Comparison of ENCODE assay signal across 8 cellular contexts in the genomic region with DNA sequence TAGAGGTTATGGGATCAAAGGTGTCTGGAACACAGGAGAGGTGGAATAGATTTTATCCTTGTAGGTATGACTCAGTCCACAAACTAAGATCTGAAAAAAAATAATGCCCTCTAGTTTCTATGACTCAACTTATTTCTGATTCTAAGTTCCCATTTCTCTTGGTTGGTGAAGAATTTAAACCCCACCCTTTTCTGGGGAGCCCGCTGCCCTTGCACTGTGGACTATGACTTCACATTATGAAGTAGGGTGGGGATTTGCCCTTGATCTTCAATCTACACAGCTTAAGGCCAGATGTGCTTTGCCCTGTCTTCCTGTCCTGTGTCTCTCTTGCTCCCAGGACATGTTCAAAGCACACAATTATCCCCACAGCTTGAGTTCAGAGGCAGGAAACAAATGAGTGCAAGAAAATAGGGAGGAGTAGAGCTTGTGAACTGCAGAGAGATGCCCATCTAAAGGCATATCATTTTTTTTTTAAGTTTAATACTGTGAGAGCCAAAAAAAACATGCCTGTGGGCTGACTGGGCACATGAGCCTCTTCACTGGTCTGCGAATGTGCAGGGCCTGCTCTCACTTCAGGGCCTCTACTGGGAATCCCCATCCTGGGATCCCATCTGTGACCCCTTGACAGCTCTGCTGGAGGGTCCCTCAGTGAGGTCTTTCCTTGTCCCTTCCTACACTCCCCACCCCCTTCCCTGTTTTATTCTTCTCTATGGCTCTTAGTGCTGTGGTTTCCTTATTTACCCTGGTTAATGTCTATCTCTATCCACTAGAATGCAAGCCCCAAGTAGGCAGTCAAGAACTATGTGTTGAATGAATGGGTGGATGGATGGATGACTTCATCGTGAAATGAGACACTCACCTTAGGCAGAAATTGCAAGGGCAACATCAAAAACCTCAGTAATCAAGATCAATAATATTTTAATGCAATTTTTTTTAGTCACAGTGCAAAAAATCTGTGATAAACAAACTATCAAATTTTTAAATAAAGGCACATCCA.
DNase-seq lines count a peak whose midpoint lies in the region; ATAC-seq and TF ChIP-seq lines count a peak whose summit lies in the region.

No MANE protein-coding gene starts in this region.

- H3K9me3 ChIP-seq in lower lobe of right lung = no peaks in the 10 kb centered on the region

- in situ Hi-C loops in KBM-7 (cut with MboI; ENCODE audit: low pct_unique_long_range_greater_than_20kb, low sequenced_read_pairs) = no loop called here

- peak overlapping the region; percentile 49 for H3K27ac ChIP-seq in lower lobe of right lung

- H3K4me1 Mint-ChIP-seq in activated T-helper 2 cell treated with anti-CD3 and anti-CD28 coated beads, Interferon-gamma antibody, Interleukin-2, Interleukin-4, amounts not matched to agents 10 μg/mL and 5 μg/mL and 100 μg/mL, durations not matched to agents 14 hours and 24 hours and 36 hours (ENCODE audit: low read depth) = peaks cover 75% of the 10 kb centered on the region

- TF ChIP-seq CTCF in lower lobe of right lung (IDR thresholded peaks at IDR 0.05) = no peak

- ATAC-seq in GM19395 (IDR thresholded peaks at IDR 0.05; ENCODE audit: unreplicated experiment) (peak; percentile 40), lower lobe of right lung (peak; percentile 60 to 64)

- H3K9me3 Mint-ChIP-seq in activated T-helper 2 cell treated with anti-CD3 and anti-CD28 coated beads, Interferon-gamma antibody, Interleukin-2, Interleukin-4, amounts not matched to agents 10 μg/mL and 5 μg/mL and 100 μg/mL, durations not matched to agents 14 hours and 24 hours and 36 hours = peaks cover 10% of the 10 kb centered on the region

- H3K36me3 Mint-ChIP-seq in activated T-helper 2 cell treated with anti-CD3 and anti-CD28 coated beads, Interferon-gamma antibody, Interleukin-2, Interleukin-4, amounts not matched to agents 10 μg/mL and 5 μg/mL and 100 μg/mL, durations not matched to agents 14 hours and 24 hours and 36 hours (ENCODE audit: low read depth) = peaks cover 38% of the 10 kb centered on the region

- H3K27ac Mint-ChIP-seq in activated T-helper 2 cell treated with anti-CD3 and anti-CD28 coated beads, Interferon-gamma antibody, Interleukin-2, Interleukin-4, amounts not matched to agents 10 μg/mL and 5 μg/mL and 100 μg/mL, durations not matched to agents 14 hours and 24 hours and 36 hours = peak overlapping the region; percentile 96

- no peaks in the 10 kb centered on the region for H3K27me3 Mint-ChIP-seq in activated T-helper 2 cell treated with anti-CD3 and anti-CD28 coated beads, Interferon-gamma antibody, Interleukin-2, Interleukin-4, amounts not matched to agents 10 μg/mL and 5 μg/mL and 100 μg/mL, durations not matched to agents 14 hours and 24 hours and 36 hours (ENCODE audit: low read depth)

- peaks cover 25% of the 10 kb centered on the region for H3K4me1 ChIP-seq in lower lobe of right lung

- H3K4me3 ChIP-seq in lower lobe of right lung = no peak overlapping the region

- H3K27me3 ChIP-seq in lower lobe of right lung (ENCODE audit: low read depth) = no peaks in the 10 kb centered on the region

- no peaks in the 10 kb centered on the region for H3K36me3 ChIP-seq in lower lobe of right lung

- DNase-seq in AG08395 (ENCODE audit: low spot score) = peak; percentile 77
- DNase-seq in KBM-7 = peak; percentile 51
- DNase-seq in activated T-helper 2 cell treated with anti-CD3 and anti-CD28 coated beads, Interferon-gamma antibody, Interleukin-2, Interleukin-4, amounts not matched to agents 10 μg/mL and 5 μg/mL and 100 μg/mL, durations not matched to agents 14 hours and 24 hours and 36 hours (ENCODE audit: low spot score) = no peak
- no peak for DNase-seq in lower lobe of right lung
- DNase-seq in NCI-H2196 (lab: John Stamatoyannopoulos, UW; ENCODE audit: unreplicated experiment) = no peak
- DNase-seq in NCI-H1092 treated with DMSO at 0.1 percent for 48 hours (lab: John Stamatoyannopoulos, UW) = no peak
- DNase-seq in activated gamma-delta T cell treated with Interleukin-2 at 50 U/mL for 16 hours = no peak

- intact Hi-C loops in activated T-helper 2 cell treated with anti-CD3 and anti-CD28 coated beads, Interferon-gamma antibody, Interleukin-2, Interleukin-4, amounts not matched to agents 10 μg/mL and 5 μg/mL and 100 μg/mL, durations not matched to agents 14 hours and 24 hours and 36 hours (cut with micrococcal nuclease) = loop anchor here (1.0 to 10.0 kb wide), 7 partner anchors 47 to 1153 kb away; a partner anchor contains a TSS
- intact Hi-C loops in lower lobe of right lung (cut with DNase I) = no loop called here

- H3K4me3 Mint-ChIP-seq in activated T-helper 2 cell treated with anti-CD3 and anti-CD28 coated beads, Interferon-gamma antibody, Interleukin-2, Interleukin-4, amounts not matched to agents 10 μg/mL and 5 μg/mL and 100 μg/mL, durations not matched to agents 14 hours and 24 hours and 36 hours (ENCODE audit: low read depth) = peak overlapping the region; percentile 47

Comparison
In these comparisons a context has a peak if more than half of its experiments do, and no peak if none do; other contexts are left out.
1. DNase-seq: peak in AG08395 (single experiment) and KBM-7 (single experiment); none in activated T-helper 2 cell treated with anti-CD3 and anti-CD28 coated beads, Interferon-gamma antibody, Interleukin-2, Interleukin-4, amounts not matched to agents 10 μg/mL and 5 μg/mL and 100 μg/mL, durations not matched to agents 14 hours and 24 hours and 36 hours (single experiment), lower lobe of right lung (single experiment), NCI-H2196 (single experiment), NCI-H1092 treated with DMSO at 0.1 percent for 48 hours (single experiment) and activated gamma-delta T cell treated with Interleukin-2 at 50 U/mL for 16 hours (single experiment).